16 cellular contexts compared by ENCODE assay signal in the genomic region with DNA sequence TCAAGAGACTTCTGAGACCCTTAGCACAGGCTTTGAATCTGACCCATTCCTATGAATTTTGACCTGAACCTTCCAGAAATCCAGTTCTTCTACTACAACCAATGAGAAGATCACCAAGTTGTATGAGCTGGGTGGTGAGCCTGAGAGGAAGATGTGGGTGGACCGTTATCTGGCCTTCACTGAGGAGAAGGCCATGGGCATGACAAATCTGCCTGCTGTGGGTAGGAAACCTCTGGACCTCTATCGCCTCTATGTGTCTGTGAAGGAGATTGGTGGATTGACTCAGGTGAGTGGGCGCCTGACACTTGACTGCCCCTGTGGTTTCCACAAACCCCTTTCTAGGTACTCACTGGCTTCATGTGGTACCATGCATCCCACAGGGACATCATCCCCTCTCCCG. TPM values are rescaled to one million over a fixed set of nuclear protein-coding genes. Genes with fewer than 3 reads are reported as not detected.
DNase-seq lines count a peak whose midpoint lies in the region; ATAC-seq and TF ChIP-seq lines count a peak whose summit lies in the region.
"Had no signal": no experiment of that assay in that cellular context is flagged by ENCODE, and none has a peak within 500 bp of the region (broad histone marks: within the 10 kb centered on the region; RNA-seq: fewer than 3 reads in every experiment).

No MANE protein-coding gene starts in this region.

- H3K4me1 Mint-ChIP-seq in activated CD8-positive, alpha-beta T cell treated with anti-CD3 and anti-CD28 coated beads for 36 hours (ENCODE audit: low read depth): peaks cover 51% of the 10 kb centered on the region
- H3K4me1 Mint-ChIP-seq in activated CD8-positive, alpha-beta T cell treated with anti-CD3 and anti-CD28 coated beads, Interleukin-2, amount 10 ng/mL, durations not matched to agents 7 days and 5 days (ENCODE audit: low read depth): peaks cover 24% of the 10 kb centered on the region
- H3K4me1 Mint-ChIP-seq in activated T-helper 1 cell treated with anti-CD3 and anti-CD28 coated beads, Interleukin-12 subunit alpha, Interleukin-12 subunit beta, Interleukin-2, Interleukin-4 antibody, amounts not matched to agents 30 ng/mL and 10 ng/mL and 1 ng/mL, durations not matched to agents 14 hours and 24 hours and 36 hours (ENCODE audit: low read depth): peaks cover 48% of the 10 kb centered on the region

- peaks cover 40% of the 10 kb centered on the region for H3F3A ChIP-seq in smooth muscle cell (ENCODE audit: low read depth)

- H2AFZ ChIP-seq in fibroblast of lung (ENCODE audit: low read length): no peak overlapping the region
- no peak overlapping the region for H2AFZ ChIP-seq in smooth muscle cell (ENCODE audit: low read depth)

- peaks cover 3% of the 10 kb centered on the region for H3K79me2 ChIP-seq in fibroblast of lung (ENCODE audit: control insufficient read depth, insufficient read depth, low read length)
- H3K79me2 ChIP-seq in smooth muscle cell (ENCODE audit: low read depth): peaks cover 25% of the 10 kb centered on the region

- no peak overlapping the region for H3K9ac ChIP-seq in fibroblast of lung (ENCODE audit: insufficient read depth, low read length)
- no peak overlapping the region for H3K9ac ChIP-seq in smooth muscle cell (ENCODE audit: low read depth)

- intact Hi-C loops in activated CD8-positive, alpha-beta T cell treated with anti-CD3 and anti-CD28 coated beads for 36 hours (cut with micrococcal nuclease): no loop called here
- intact Hi-C loops in activated T-helper 1 cell treated with anti-CD3 and anti-CD28 coated beads, Interleukin-12 subunit alpha, Interleukin-12 subunit beta, Interleukin-2, Interleukin-4 antibody, amounts not matched to agents 30 ng/mL and 10 ng/mL and 1 ng/mL, durations not matched to agents 14 hours and 24 hours and 36 hours (cut with micrococcal nuclease): no loop called here

- H3K27me3 Mint-ChIP-seq in activated CD8-positive, alpha-beta T cell treated with anti-CD3 and anti-CD28 coated beads for 36 hours: no peaks in the 10 kb centered on the region
- no peaks in the 10 kb centered on the region for H3K27me3 Mint-ChIP-seq in activated CD8-positive, alpha-beta T cell treated with anti-CD3 and anti-CD28 coated beads, Interleukin-2, amount 10 ng/mL, durations not matched to agents 7 days and 5 days (ENCODE audit: low read depth)
- H3K27me3 Mint-ChIP-seq in activated T-helper 1 cell treated with anti-CD3 and anti-CD28 coated beads, Interleukin-12 subunit alpha, Interleukin-12 subunit beta, Interleukin-2, Interleukin-4 antibody, amounts not matched to agents 30 ng/mL and 10 ng/mL and 1 ng/mL, durations not matched to agents 14 hours and 24 hours and 36 hours (ENCODE audit: insufficient read depth): no peaks in the 10 kb centered on the region

- peak; percentile 74 for ATAC-seq in activated CD8-positive, alpha-beta T cell treated with anti-CD3 and anti-CD28 coated beads for 36 hours
- ATAC-seq in activated CD8-positive, alpha-beta T cell treated with anti-CD3 and anti-CD28 coated beads, Interleukin-2, amount 10 ng/mL, durations not matched to agents 7 days and 5 days: no peak
- ATAC-seq in GM21786 (IDR thresholded peaks at IDR 0.05; ENCODE audit: unreplicated experiment): no peak

- H3K4me1 ChIP-seq in fibroblast of lung (ENCODE audit: control insufficient read depth, extremely low read depth, insufficient read depth, low read length) (peaks cover 26% of the 10 kb centered on the region), smooth muscle cell (ENCODE audit: low read depth) (no peaks in the 10 kb centered on the region)

- H3K27ac ChIP-seq in fibroblast of lung (ENCODE audit: insufficient read depth, low read length) (peak overlapping the region; percentile 11), smooth muscle cell (ENCODE audit: low read depth) (peak overlapping the region; percentile 14)

- H3K9me3 Mint-ChIP-seq in activated CD8-positive, alpha-beta T cell treated with anti-CD3 and anti-CD28 coated beads for 36 hours: no peaks in the 10 kb centered on the region
- no peaks in the 10 kb centered on the region for H3K9me3 Mint-ChIP-seq in activated CD8-positive, alpha-beta T cell treated with anti-CD3 and anti-CD28 coated beads, Interleukin-2, amount 10 ng/mL, durations not matched to agents 7 days and 5 days (ENCODE audit: insufficient read depth)
- no peaks in the 10 kb centered on the region for H3K9me3 Mint-ChIP-seq in activated T-helper 1 cell treated with anti-CD3 and anti-CD28 coated beads, Interleukin-12 subunit alpha, Interleukin-12 subunit beta, Interleukin-2, Interleukin-4 antibody, amounts not matched to agents 30 ng/mL and 10 ng/mL and 1 ng/mL, durations not matched to agents 14 hours and 24 hours and 36 hours

- no peak overlapping the region for H3K4me3 Mint-ChIP-seq in activated CD8-positive, alpha-beta T cell treated with anti-CD3 and anti-CD28 coated beads for 36 hours
- no peak overlapping the region for H3K4me3 Mint-ChIP-seq in activated CD8-positive, alpha-beta T cell treated with anti-CD3 and anti-CD28 coated beads, Interleukin-2, amount 10 ng/mL, durations not matched to agents 7 days and 5 days
- H3K4me3 Mint-ChIP-seq in activated T-helper 1 cell treated with anti-CD3 and anti-CD28 coated beads, Interleukin-12 subunit alpha, Interleukin-12 subunit beta, Interleukin-2, Interleukin-4 antibody, amounts not matched to agents 30 ng/mL and 10 ng/mL and 1 ng/mL, durations not matched to agents 14 hours and 24 hours and 36 hours: no peak overlapping the region

- H3K4me3 ChIP-seq in fibroblast of lung (replicated peaks in 1 of 4; ENCODE audit: control extremely low read depth in 1 of 4, insufficient read depth in 1 of 4, low read depth in 3 of 4, low read length in 4 of 4): no peak overlapping the region
- H3K4me3 ChIP-seq in smooth muscle cell: no peak overlapping the region

- H3K27ac Mint-ChIP-seq in activated CD8-positive, alpha-beta T cell treated with anti-CD3 and anti-CD28 coated beads for 36 hours: peak overlapping the region; percentile 75
- H3K27ac Mint-ChIP-seq in activated CD8-positive, alpha-beta T cell treated with anti-CD3 and anti-CD28 coated beads, Interleukin-2, amount 10 ng/mL, durations not matched to agents 7 days and 5 days: no peak overlapping the region
- H3K27ac Mint-ChIP-seq in activated T-helper 1 cell treated with anti-CD3 and anti-CD28 coated beads, Interleukin-12 subunit alpha, Interleukin-12 subunit beta, Interleukin-2, Interleukin-4 antibody, amounts not matched to agents 30 ng/mL and 10 ng/mL and 1 ng/mL, durations not matched to agents 14 hours and 24 hours and 36 hours: peak overlapping the region; percentile 9

- H3K27me3 ChIP-seq in fibroblast of lung (ENCODE audit: control insufficient read depth, insufficient read depth, low read length) (no peaks in the 10 kb centered on the region), smooth muscle cell (ENCODE audit: low read depth) (no peaks in the 10 kb centered on the region)

- no peak for TF ChIP-seq CTCF in activated CD8-positive, alpha-beta T cell treated with anti-CD3 and anti-CD28 coated beads for 36 hours (IDR thresholded peaks at IDR 0.05)
- TF ChIP-seq CTCF in fibroblast of lung (conservative IDR thresholded peaks at IDR 0.05 in 1 of 2, IDR thresholded peaks at IDR 0.05 in 1 of 2; ENCODE audit: low read depth in 1 of 2, low read length in 2 of 2) (no peak), smooth muscle cell (IDR thresholded peaks at IDR 0.05; ENCODE audit: borderline replicate concordance, insufficient read depth, poor library complexity, severe bottlenecking) (no peak)

- H3K4me2 ChIP-seq in fibroblast of lung (ENCODE audit: extremely low read depth, insufficient read depth, low read length) (no peak overlapping the region), smooth muscle cell (peak overlapping the region; percentile 20)

- POLR2A ChIA-PET in activated CD8-positive, alpha-beta T cell treated with anti-CD3 and anti-CD28 coated beads for 36 hours (lab: Charles Lee): interaction anchor here (1.4 to 4.4 kb wide), 2 partner anchors 16 to 19 kb away, joined by 3 to 30 read pairs; a partner anchor contains a TSS
- POLR2A ChIA-PET in activated CD8-positive, alpha-beta T cell treated with anti-CD3 and anti-CD28 coated beads, Interleukin-2, amount 10 ng/mL, durations not matched to agents 7 days and 5 days (lab: Charles Lee): no interaction called here

- 70% methylated on average over 4 of the region's 4 CpGs for WGBS in smooth muscle cell (ENCODE audit: low lambda C conversion rate)

- peaks cover 81% of the 10 kb centered on the region for H3K36me3 Mint-ChIP-seq in activated CD8-positive, alpha-beta T cell treated with anti-CD3 and anti-CD28 coated beads for 36 hours (ENCODE audit: low read depth)
- H3K36me3 Mint-ChIP-seq in activated CD8-positive, alpha-beta T cell treated with anti-CD3 and anti-CD28 coated beads, Interleukin-2, amount 10 ng/mL, durations not matched to agents 7 days and 5 days (ENCODE audit: low read depth): peaks cover 86% of the 10 kb centered on the region
- peaks cover 67% of the 10 kb centered on the region for H3K36me3 Mint-ChIP-seq in activated T-helper 1 cell treated with anti-CD3 and anti-CD28 coated beads, Interleukin-12 subunit alpha, Interleukin-12 subunit beta, Interleukin-2, Interleukin-4 antibody, amounts not matched to agents 30 ng/mL and 10 ng/mL and 1 ng/mL, durations not matched to agents 14 hours and 24 hours and 36 hours (ENCODE audit: low read depth)

- peak; percentile 49 for DNase-seq in activated CD8-positive, alpha-beta T cell treated with anti-CD3 and anti-CD28 coated beads for 36 hours
- DNase-seq in activated CD8-positive, alpha-beta T cell treated with anti-CD3 and anti-CD28 coated beads, Interleukin-2, amount 10 ng/mL, durations not matched to agents 7 days and 5 days: no peak
- DNase-seq in activated T-helper 1 cell treated with anti-CD3 and anti-CD28 coated beads, Interleukin-12 subunit alpha, Interleukin-12 subunit beta, Interleukin-2, Interleukin-4 antibody, amounts not matched to agents 30 ng/mL and 10 ng/mL and 1 ng/mL, durations not matched to agents 14 hours and 24 hours and 36 hours (ENCODE audit: low spot score): no peak
- DNase-seq in fibroblast of lung (ENCODE audit: low read depth in 2 of 2) (no peak), smooth muscle cell (lab: John Stamatoyannopoulos, UW; ENCODE audit: unreplicated experiment) (no peak), SHP77 (lab: John Stamatoyannopoulos, UW) (no peak), NCI-H2171 (lab: John Stamatoyannopoulos, UW) (no peak)
- DNase-seq: activated effector memory CD4-positive, alpha-beta T cell treated with anti-CD3 and anti-CD28 coated beads, Interleukin-2, amount 50 U/mL, for 16 hours; hypothalamus; kidney glomerular epithelial cell; NCI-H2029; NCI-H510A treated with DMSO at 0.1 percent for 48 hours; SIG-M5; stimulated activated naive CD4-positive, alpha-beta T cell; T-helper 9 cell had no signal

- H4K20me1 ChIP-seq in fibroblast of lung (ENCODE audit: control insufficient read depth, extremely low read depth, insufficient read depth, low read length) (no peaks in the 10 kb centered on the region), smooth muscle cell (ENCODE audit: low read depth) (peaks cover 97% of the 10 kb centered on the region)

- H3K36me3 ChIP-seq in fibroblast of lung (ENCODE audit: control insufficient read depth, insufficient read depth, low read length): peaks cover 10% of the 10 kb centered on the region
- peaks cover 16% of the 10 kb centered on the region for H3K36me3 ChIP-seq in smooth muscle cell (ENCODE audit: low read depth)

- H3K9me3 ChIP-seq in fibroblast of lung (ENCODE audit: control insufficient read depth, insufficient read depth, low read depth, low read length) (no peaks in the 10 kb centered on the region), smooth muscle cell (replicated peaks; ENCODE audit: low read depth) (no peaks in the 10 kb centered on the region)

- CTCF ChIA-PET in activated CD8-positive, alpha-beta T cell treated with anti-CD3 and anti-CD28 coated beads for 36 hours (lab: Charles Lee): interaction anchor here (0.7 to 2.6 kb wide), 3 partner anchors 21 to 165 kb away, joined by 3 to 10 read pairs (median 6); no protein-coding TSS in a partner anchor
- CTCF ChIA-PET in activated CD8-positive, alpha-beta T cell treated with anti-CD3 and anti-CD28 coated beads, Interleukin-2, amount 10 ng/mL, durations not matched to agents 7 days and 5 days (lab: Charles Lee): interaction anchor here (2.7 to 2.9 kb wide), 2 partner anchors 21 to 23 kb away, joined by 11 to 13 read pairs; a partner anchor contains a TSS

RNA-seq across cellular contexts. Expression of a gene that starts 20.0 kb away (rescaled TPM):
- total RNA-seq in activated CD8-positive, alpha-beta T cell treated with anti-CD3 and anti-CD28 coated beads for 36 hours: 10 to 100 TPM; 21.2 to 23.9 TPM
- total RNA-seq in activated CD8-positive, alpha-beta T cell treated with anti-CD3 and anti-CD28 coated beads, Interleukin-2, amount 10 ng/mL, durations not matched to agents 7 days and 5 days: 10 to 100 TPM; 19.9 to 20.3 TPM
- 18.5 and 22.6 TPM in 2 replicates for total RNA-seq in activated T-helper 1 cell treated with anti-CD3 and anti-CD28 coated beads, Interleukin-12 subunit alpha, Interleukin-12 subunit beta, Interleukin-2, Interleukin-4 antibody, amounts not matched to agents 30 ng/mL and 10 ng/mL and 1 ng/mL, durations not matched to agents 14 hours and 24 hours and 36 hours
- 17.2 and 29.6 TPM in 2 replicates for total RNA-seq in fibroblast of lung
- 10.4 and 13.3 TPM in 2 replicates for polyA plus RNA-seq in fibroblast of lung
- polyA plus RNA-seq in fibroblast of lung (2012): 7.6 and 8.9 TPM in 2 replicates
- polyA minus RNA-seq in fibroblast of lung (ENCODE audit: low replicate concordance): 16.0 and 24.3 TPM in 2 replicates
- 9.9 and 13.8 TPM in 2 replicates for total RNA-seq in smooth muscle cell
- polyA plus RNA-seq in smooth muscle cell: 8.7 and 9.4 TPM in 2 replicates

RNA-seq across cellular contexts. Expression of a gene that starts 58.8 kb away (rescaled TPM):
- 10 to 100 TPM; 55.0 to 61.3 TPM for total RNA-seq in activated CD8-positive, alpha-beta T cell treated with anti-CD3 and anti-CD28 coated beads for 36 hours
- total RNA-seq in activated CD8-positive, alpha-beta T cell treated with anti-CD3 and anti-CD28 coated beads, Interleukin-2, amount 10 ng/mL, durations not matched to agents 7 days and 5 days: 10 to 100 TPM; 47.6 to 50.9 TPM
- total RNA-seq in activated T-helper 1 cell treated with anti-CD3 and anti-CD28 coated beads, Interleukin-12 subunit alpha, Interleukin-12 subunit beta, Interleukin-2, Interleukin-4 antibody, amounts not matched to agents 30 ng/mL and 10 ng/mL and 1 ng/mL, durations not matched to agents 14 hours and 24 hours and 36 hours: 87.3 and 94.4 TPM in 2 replicates
- total RNA-seq in fibroblast of lung (4.6 and 6.3 TPM in 2 replicates), smooth muscle cell (16.7 and 52.5 TPM in 2 replicates)
- polyA plus RNA-seq in fibroblast of lung (16.9 and 22.3 TPM in 2 replicates), smooth muscle cell (20.3 and 20.8 TPM in 2 replicates)
- 14.3 and 18.7 TPM in 2 replicates for polyA plus RNA-seq in fibroblast of lung (2012)
- polyA minus RNA-seq in fibroblast of lung (ENCODE audit: low replicate concordance): 56.9 and 116 TPM in 2 replicates
